ENCODE assay signal across 1 cellular context in the genomic region with DNA sequence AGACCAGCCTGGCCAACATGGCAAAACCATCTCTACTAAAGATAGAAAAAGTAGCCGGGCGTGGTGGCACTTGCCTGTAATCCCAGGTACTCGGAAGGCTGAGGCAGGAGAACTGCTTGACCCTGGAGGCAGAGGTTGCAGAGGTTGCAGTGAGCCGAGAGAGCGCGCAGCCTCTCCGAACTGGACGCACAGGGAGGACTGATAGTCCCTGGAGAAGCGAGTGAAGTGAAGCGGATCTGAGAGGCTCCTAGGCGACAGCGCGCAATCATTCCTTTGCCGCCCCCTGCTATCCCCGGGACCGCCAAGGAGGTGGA.
TF ChIP-seq lines count a peak whose summit lies in the region.

No MANE protein-coding gene starts in this region.

TF ChIP-seq in IMR-90, 13 proteins besides CTCF, POLR2A, EP300 and RAD21:
- TF ChIP-seq CHD1 (IDR thresholded peaks at IDR 0.05; ENCODE audit: low read depth, low read length) (no peak), SMC3 (IDR thresholded peaks at IDR 0.05; ENCODE audit: low read depth, low read length) (no peak), RFX5 (IDR thresholded peaks at IDR 0.05; ENCODE audit: low read depth, low read length) (no peak), NFE2L2 (IDR thresholded peaks at IDR 0.05; ENCODE audit: low read depth, low read length) (no peak), FOS (IDR thresholded peaks at IDR 0.05; ENCODE audit: low read depth, low read length) (no peak), MAFK (IDR thresholded peaks at IDR 0.05; ENCODE audit: low read depth, low read length) (no peak), BHLHE40 (IDR thresholded peaks at IDR 0.05; ENCODE audit: low read depth, low read length) (no peak)
- TF ChIP-seq, protein P1, sequence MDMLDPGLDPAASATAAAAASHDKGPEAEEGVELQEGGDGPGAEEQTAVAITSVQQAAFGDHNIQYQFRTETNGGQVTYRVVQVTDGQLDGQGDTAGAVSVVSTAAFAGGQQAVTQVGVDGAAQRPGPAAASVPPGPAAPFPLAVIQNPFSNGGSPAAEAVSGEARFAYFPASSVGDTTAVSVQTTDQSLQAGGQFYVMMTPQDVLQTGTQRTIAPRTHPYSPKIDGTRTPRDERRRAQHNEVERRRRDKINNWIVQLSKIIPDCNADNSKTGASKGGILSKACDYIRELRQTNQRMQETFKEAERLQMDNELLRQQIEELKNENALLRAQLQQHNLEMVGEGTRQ (IDR thresholded peaks at IDR 0.05; ENCODE audit: low read depth, low read length) = no peak
- TF ChIP-seq, protein P2, sequence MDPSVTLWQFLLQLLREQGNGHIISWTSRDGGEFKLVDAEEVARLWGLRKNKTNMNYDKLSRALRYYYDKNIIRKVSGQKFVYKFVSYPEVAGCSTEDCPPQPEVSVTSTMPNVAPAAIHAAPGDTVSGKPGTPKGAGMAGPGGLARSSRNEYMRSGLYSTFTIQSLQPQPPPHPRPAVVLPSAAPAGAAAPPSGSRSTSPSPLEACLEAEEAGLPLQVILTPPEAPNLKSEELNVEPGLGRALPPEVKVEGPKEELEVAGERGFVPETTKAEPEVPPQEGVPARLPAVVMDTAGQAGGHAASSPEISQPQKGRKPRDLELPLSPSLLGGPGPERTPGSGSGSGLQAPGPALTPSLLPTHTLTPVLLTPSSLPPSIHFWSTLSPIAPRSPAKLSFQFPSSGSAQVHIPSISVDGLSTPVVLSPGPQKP (IDR thresholded peaks at IDR 0.05; ENCODE audit: borderline replicate concordance, low read depth, low read length) = no peak
